1 cellular context compared by ENCODE assay signal in genomic region chr6:72622094-72622540, GRCh38.
TF ChIP-seq lines count a peak whose summit lies in the region.

No MANE protein-coding gene starts in this region.

TF ChIP-seq in endothelial cell of umbilical vein, 7 proteins besides CTCF, POLR2A, EP300 and RAD21:
- peak; percentile 63 for TF ChIP-seq EZH2 (IDR thresholded peaks at IDR 0.05; ENCODE audit: borderline replicate concordance, low read depth, low read length, severe bottlenecking)
- no peak for TF ChIP-seq FOS (IDR thresholded peaks at IDR 0.05; ENCODE audit: borderline replicate concordance, insufficient read depth, low read length)
- TF ChIP-seq, protein P1, sequence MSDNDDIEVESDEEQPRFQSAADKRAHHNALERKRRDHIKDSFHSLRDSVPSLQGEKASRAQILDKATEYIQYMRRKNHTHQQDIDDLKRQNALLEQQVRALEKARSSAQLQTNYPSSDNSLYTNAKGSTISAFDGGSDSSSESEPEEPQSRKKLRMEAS (IDR thresholded peaks at IDR 0.05; ENCODE audit: insufficient read depth, insufficient read length), result no peak
TF ChIP-seq in endothelial cell of umbilical vein: peak in this region for 1.
